ENCODE assay signal across 26 cellular contexts in genomic region chr13:101019126-101019525, GRCh38.
A peak's percentile ranks its signal among the peaks of the same experiment; 100 is the strongest.
DNase-seq lines count a peak whose midpoint lies in the region; TF ChIP-seq lines count a peak whose summit lies in the region.
"Had no signal": no experiment of that assay in that cellular context is flagged by ENCODE, and none has a peak within 500 bp of the region (broad histone marks: within the 10 kb centered on the region; RNA-seq: fewer than 3 reads in every experiment).

No MANE protein-coding gene starts in this region.

- in situ Hi-C loops in ACHN (cut with HindIII; ENCODE audit: low pct_ligation_motif_present, low pct_unique_long_range_greater_than_20kb, low sequenced_read_pairs), result no loop called here
- in situ Hi-C loops in astrocyte of the spinal cord (cut with HindIII; ENCODE audit: low sequenced_read_pairs), result no loop called here

- no peak for TF ChIP-seq CTCF in astrocyte of the spinal cord (IDR thresholded peaks at IDR 0.05; ENCODE audit: low read depth, low read length)

- H3K4me3 ChIP-seq in astrocyte of the spinal cord (ENCODE audit: low read depth, low read length), result no peak overlapping the region
- H3K4me3 ChIP-seq: coronary artery, mucosa of descending colon, SJSA1 had no signal

- DNase-seq in ACHN (peak; percentile 81), HT1080 (ENCODE audit: low read depth) (peak; percentile 15), astrocyte of the spinal cord (ENCODE audit: low read depth, low spot score) (peak; percentile 17), kidney tubule cell (ENCODE audit: low spot score) (peak; percentile 86), NOMO-1 treated with DMSO at 0.1 percent for 48 hours (lab: John Stamatoyannopoulos, UW; ENCODE audit: unreplicated experiment) (no peak), T-helper 2 cell (no peak), NCI-H69 (lab: John Stamatoyannopoulos, UW) (no peak)
- no peak for DNase-seq in stimulated activated CD4-positive, alpha-beta T cell treated with anti-CD3 and anti-CD28 coated beads, Interleukin-12 subunit alpha, Interleukin-12 subunit beta, amount 100 ng/mL, for 4 hours
- DNase-seq: activated B cell treated with CpG ODN at 0.5 μM for 24 hours; activated CD4-positive, alpha-beta T cell treated with anti-CD3 and anti-CD28 coated beads, Interleukin-2, amount 10 ng/mL, durations not matched to agents 7 days and 5 days; activated effector memory CD4-positive, alpha-beta T cell treated with Interleukin-2 at 50 U/mL for 16 hours; anterior cingulate cortex; CD4-positive, alpha-beta memory T cell; effector memory CD4-positive, alpha-beta T cell; erythroblast; foreskin melanocyte; left cardiac atrium; MM.1S; mucosa of descending colon; NCI-H1105 treated with DMSO at 0.1 percent for 48 hours; NCI-H187 treated with DMSO at 0.1 percent for 48 hours; NCI-H2171; substantia nigra; T-cell had no signal

Comparison
In these comparisons a context has a peak if more than half of its experiments do, and no peak if none do; other contexts are left out.
1. DNase-seq: peak in ACHN (single experiment), HT1080 (single experiment), astrocyte of the spinal cord (single experiment) and kidney tubule cell (single experiment); none in NOMO-1 treated with DMSO at 0.1 percent for 48 hours (single experiment), stimulated activated CD4-positive, alpha-beta T cell treated with anti-CD3 and anti-CD28 coated beads, Interleukin-12 subunit alpha, Interleukin-12 subunit beta, amount 100 ng/mL, for 4 hours (single experiment), T-helper 2 cell (0 of 5) and NCI-H69 (single experiment).